8 cellular contexts compared by ENCODE assay signal in genomic region chr6:133241088-133241900, GRCh38. TPM values are rescaled to one million over a fixed set of nuclear protein-coding genes. Genes with fewer than 3 reads are reported as not detected.
DNase-seq lines count a peak whose midpoint lies in the region; ATAC-seq, FAIRE-seq and TF ChIP-seq lines count a peak whose summit lies in the region.

TSS of gene EYA4 (plus strand) at chr6:133241357. CDS start at chr6:133274781, 33,424 bp downstream.

- H3K4me1 ChIP-seq in A673 (ENCODE audit: insufficient read depth, low read length, poor library complexity, severe bottlenecking): no peaks in the 10 kb centered on the region
- peaks cover 16% of the 10 kb centered on the region for H3K4me1 ChIP-seq in HUES64 (ENCODE audit: insufficient read depth, low read length)
- peaks cover 26% of the 10 kb centered on the region for H3K4me1 ChIP-seq in suprapubic skin

- BruUV-seq in A673 (replicated peaks; lab: Mats Ljungman, UMichigan): no TSS peak

- CTCF ChIA-PET in A673 (lab: Charles Lee): no interaction called here

- POLR2A ChIA-PET in A673 (lab: Charles Lee; ENCODE audit: low non-redundant PET): no interaction called here

- no peak for TF ChIP-seq POLR2A in suprapubic skin (IDR thresholded peaks at IDR 0.05)

- H3K9me3 ChIP-seq in A673 (ENCODE audit: low read depth, low read length, poor library complexity, severe bottlenecking) (no peaks in the 10 kb centered on the region), HUES64 (ENCODE audit: insufficient read depth, low read depth, low read length) (no peaks in the 10 kb centered on the region), suprapubic skin (no peaks in the 10 kb centered on the region)

- H3K27me3 ChIP-seq in A673 (replicated peaks; ENCODE audit: insufficient read depth, low read depth, low read length, poor library complexity) (peaks cover 80% of the 10 kb centered on the region), HUES64 (ENCODE audit: insufficient read depth, low read length) (peaks cover 85% of the 10 kb centered on the region), bronchial epithelial cell (ENCODE audit: control insufficient read depth, insufficient read depth, low read length) (no peaks in the 10 kb centered on the region), suprapubic skin (peaks cover 66% of the 10 kb centered on the region)

- ATAC-seq in GM21528 (IDR thresholded peaks at IDR 0.05; ENCODE audit: low FRiP score, unreplicated experiment): no peak

- no peak for FAIRE-seq in bronchial epithelial cell (lab: Jason Lieb, UNC)

- H3K4me3 ChIP-seq in A673 (ENCODE audit: low read depth, low read length, poor library complexity, severe bottlenecking) (peak within 1 kb of the TSS; percentile 51), HUES64 (ENCODE audit: low read length) (peak within 1 kb of the TSS; percentile 63), bronchial epithelial cell (ENCODE audit: low read depth, low read length) (peak within 1 kb of the TSS; percentile 72), suprapubic skin (peak within 1 kb of the TSS; percentile 48)

- DNase-seq in A673 (ENCODE audit: low spot score) (peak; percentile 56), bronchial epithelial cell (ENCODE audit: low read depth) (peak; percentile 26), kidney glomerular epithelial cell (lab: John Stamatoyannopoulos, UW) (peak; percentile 12), suprapubic skin (ENCODE audit: low spot score in 2 of 2) (no peak), OCI-M2 (lab: John Stamatoyannopoulos, UW; ENCODE audit: unreplicated experiment) (no peak)
- DNase-seq in activated naive CD4-positive, alpha-beta T cell (lab: John Stamatoyannopoulos, UW): no peak

- no peak for TF ChIP-seq CTCF in A673 (conservative IDR thresholded peaks at IDR 0.05; ENCODE audit: low read depth, low read length)
- peak; percentile 22 for TF ChIP-seq CTCF in bronchial epithelial cell (IDR thresholded peaks at IDR 0.05; ENCODE audit: insufficient read depth, low read length, severe bottlenecking)
- TF ChIP-seq CTCF in suprapubic skin (IDR thresholded peaks at IDR 0.05): no peak

- under 1% methylated on average over 84 of the region's 84 CpGs for WGBS in HUES64
- WGBS in suprapubic skin: 1% methylated on average over 60 of the region's 84 CpGs

- peak within 1 kb of the TSS; percentile 17; the same call in 1 of the 2 replicates for H3K9ac ChIP-seq in HUES64 (ENCODE audit: low read depth, low read length)

- intact Hi-C loops in A673 (cut with micrococcal nuclease; ENCODE audit: unreplicated experiment): no loop called here

- H3K36me3 ChIP-seq in A673 (ENCODE audit: insufficient read depth, low read length, poor library complexity, severe bottlenecking) (no peaks in the 10 kb centered on the region), HUES64 (ENCODE audit: insufficient read depth, low read length) (no peaks in the 10 kb centered on the region), bronchial epithelial cell (ENCODE audit: control insufficient read depth, insufficient read depth, low read length) (no peaks in the 10 kb centered on the region), suprapubic skin (no peaks in the 10 kb centered on the region)

- H3K27ac ChIP-seq in A673 (ENCODE audit: low read depth, low read length, poor library complexity, severe bottlenecking) (no peak within 1 kb of the TSS), HUES64 (ENCODE audit: low read depth, low read length) (no peak within 1 kb of the TSS), suprapubic skin (no peak within 1 kb of the TSS)

- TF ChIP-seq EP300 in suprapubic skin (IDR thresholded peaks at IDR 0.05): no peak

RNA-seq across cellular contexts. Expression of gene EYA4, which starts in this region (rescaled TPM):
- total RNA-seq in A673 (2021) (1.3 and 1.5 TPM in 2 replicates), bronchial epithelial cell (9.7 and 13.1 TPM in 2 replicates), suprapubic skin (1 to 10 TPM in 1 of 4 donors, under 1 TPM in 2, not detected in 1; 0.10 to 3.4 (median 0.23) TPM)
- 0.10 TPM for polyA plus RNA-seq in HUES64 (2013, experiment 1 of 2)
- 0.25 TPM for polyA plus RNA-seq in HUES64 (2013, experiment 2 of 2)

Comparison
In these comparisons a context has a peak if more than half of its experiments do, and no peak if none do; other contexts are left out.
1. DNase-seq: peak in A673 (single experiment), bronchial epithelial cell (single experiment) and kidney glomerular epithelial cell (single experiment); none in suprapubic skin (0 of 2), activated naive CD4-positive, alpha-beta T cell (0 of 4) and OCI-M2 (single experiment).
2. Peak in every context shown above with its lines, with median percentiles within 50 percentile points of each other: H3K4me3 ChIP-seq.